32 cellular contexts compared by ENCODE assay signal in genomic region chr20:19953606-19954005, GRCh38.
"Had no signal": no experiment of that assay in that cellular context is flagged by ENCODE, and none has a peak within 500 bp of the region (broad histone marks: within the 10 kb centered on the region; RNA-seq: fewer than 3 reads in every experiment).

No MANE protein-coding gene starts in this region.

- H3K9me3 ChIP-seq: adrenal gland, body of pancreas had no signal

- H3K27ac Mint-ChIP-seq: activated CD4-positive, alpha-beta T cell treated with anti-CD3 and anti-CD28 coated beads, Interleukin-2, amount 10 ng/mL, durations not matched to agents 7 days and 5 days; activated CD8-positive, alpha-beta T cell treated with anti-CD3 and anti-CD28 coated beads, Interleukin-2, amount 10 ng/mL, durations not matched to agents 7 days and 5 days; activated naive CD4-positive, alpha-beta T cell treated with anti-CD3 and anti-CD28 coated beads for 36 hours; activated naive CD4-positive, alpha-beta T cell treated with anti-CD3 and anti-CD28 coated beads, Interleukin-2, amount 50 U/mL, for 72 hours; activated T-cell treated with anti-CD3 and anti-CD28 coated beads, Interleukin-2, amount 50 U/mL, for 24 hours; activated T-helper 2 cell treated with anti-CD3 and anti-CD28 coated beads, Interferon-gamma antibody, Interleukin-2, Interleukin-4, amounts not matched to agents 10 μg/mL and 5 μg/mL and 100 μg/mL, durations not matched to agents 14 hours and 24 hours and 36 hours had no signal

- H3K4me3 Mint-ChIP-seq: activated CD4-positive, alpha-beta T cell treated with anti-CD3 and anti-CD28 coated beads, Interleukin-2, amount 10 ng/mL, durations not matched to agents 7 days and 5 days; activated CD8-positive, alpha-beta T cell treated with anti-CD3 and anti-CD28 coated beads, Interleukin-2, amount 10 ng/mL, durations not matched to agents 7 days and 5 days; activated naive CD4-positive, alpha-beta T cell treated with anti-CD3 and anti-CD28 coated beads for 36 hours; activated T-cell treated with anti-CD3 and anti-CD28 coated beads, Interleukin-2, amount 50 U/mL, for 24 hours had no signal

- DNase-seq: activated CD4-positive, alpha-beta T cell treated with anti-CD3 and anti-CD28 coated beads for 1 hour; activated CD4-positive, alpha-beta T cell treated with anti-CD3 and anti-CD28 coated beads, Interleukin-2, amount 10 ng/mL, durations not matched to agents 7 days and 5 days; activated CD4-positive, alpha-beta T cell treated with anti-CD3 and anti-CD28 coated beads, Interleukin-2, amount 50 U/mL, for 48 hours; activated CD4-positive, CD25-positive, alpha-beta regulatory T cell; activated CD8-positive, alpha-beta T cell treated with anti-CD3 and anti-CD28 coated beads, Interleukin-2, amount 10 ng/mL, durations not matched to agents 7 days and 5 days; activated gamma-delta T cell treated with Interleukin-2 at 50 U/mL for 16 hours; activated naive CD4-positive, alpha-beta T cell treated with anti-CD3 and anti-CD28 coated beads for 36 hours; activated T-cell treated with anti-CD3 and anti-CD28 coated beads, Interleukin-2, amount 50 U/mL, for 24 hours; adrenal gland; body of pancreas; caudate nucleus; KG1; NCI-H1092 treated with DMSO at 0.1 percent for 48 hours; NCI-H1417; NCI-H146; NCI-H187; NCI-H2029 treated with DMSO at 0.1 percent for 48 hours; NCI-H2107; NCI-H2171; NCI-H510A; NCI-H526; NCI-H748 treated with DMSO at 0.1 percent for 48 hours; NK-92 treated with Interleukin-12 subunit alpha and Interleukin-12 subunit beta, amount 100 ng/mL, for 24 hours; PC-9; Right ventricle myocardium superior; SW 1271; T-helper 1 cell; T-helper 2 cell; T-helper 9 cell; WERI-Rb-1 had no signal

- H2AFZ ChIP-seq: PC-9 had no signal

- H3K27me3 Mint-ChIP-seq: activated CD4-positive, alpha-beta T cell treated with anti-CD3 and anti-CD28 coated beads, Interleukin-2, amount 10 ng/mL, durations not matched to agents 7 days and 5 days; activated T-cell treated with anti-CD3 and anti-CD28 coated beads, Interleukin-2, amount 50 U/mL, for 24 hours had no signal

- H3K4me3 ChIP-seq: adrenal gland, body of pancreas, PC-9 had no signal

- H3K36me3 Mint-ChIP-seq: activated naive CD4-positive, alpha-beta T cell treated with anti-CD3 and anti-CD28 coated beads, Interleukin-2, amount 50 U/mL, for 72 hours had no signal

- H3K27me3 ChIP-seq: adrenal gland, body of pancreas had no signal

- H3K9me3 Mint-ChIP-seq: activated CD4-positive, alpha-beta T cell treated with anti-CD3 and anti-CD28 coated beads, Interleukin-2, amount 10 ng/mL, durations not matched to agents 7 days and 5 days; activated naive CD4-positive, alpha-beta T cell treated with anti-CD3 and anti-CD28 coated beads for 36 hours; activated naive CD4-positive, alpha-beta T cell treated with anti-CD3 and anti-CD28 coated beads, Interleukin-2, amount 50 U/mL, for 72 hours; activated T-cell treated with anti-CD3 and anti-CD28 coated beads, Interleukin-2, amount 50 U/mL, for 24 hours; activated T-helper 2 cell treated with anti-CD3 and anti-CD28 coated beads, Interferon-gamma antibody, Interleukin-2, Interleukin-4, amounts not matched to agents 10 μg/mL and 5 μg/mL and 100 μg/mL, durations not matched to agents 14 hours and 24 hours and 36 hours had no signal

- H3K27ac ChIP-seq: adrenal gland, body of pancreas, PC-9, WERI-Rb-1 had no signal

- ATAC-seq: activated CD8-positive, alpha-beta T cell treated with anti-CD3 and anti-CD28 coated beads, Interleukin-2, amount 10 ng/mL, durations not matched to agents 7 days and 5 days; activated naive CD4-positive, alpha-beta T cell treated with anti-CD3 and anti-CD28 coated beads, Interleukin-2, amount 50 U/mL, for 72 hours; body of pancreas had no signal

- H3K36me3 ChIP-seq: WERI-Rb-1 had no signal

- H3K4me1 ChIP-seq: adrenal gland had no signal

- H3K4me2 ChIP-seq: PC-9 had no signal
